In the genomic region with DNA sequence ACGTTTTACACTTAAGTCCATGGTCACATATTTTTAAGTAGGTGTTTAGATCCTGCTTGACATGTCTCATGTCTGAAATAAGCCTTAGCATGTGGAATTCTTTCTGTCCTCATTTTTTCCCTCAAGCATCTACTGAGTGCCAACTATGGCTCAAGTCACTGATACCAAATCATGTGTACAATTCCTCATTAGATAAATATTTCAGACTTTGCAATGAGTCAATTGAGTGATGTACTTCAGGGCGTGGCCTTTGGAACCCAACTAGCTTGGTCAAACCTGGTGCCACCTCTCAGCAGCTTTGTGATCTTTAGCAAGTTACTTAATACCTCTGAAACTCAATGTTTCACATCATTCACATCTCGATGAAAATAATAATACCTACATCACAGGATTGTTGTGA, we compare ENCODE assay signal across 2 cellular contexts.
TF ChIP-seq lines count a peak whose summit lies in the region.

No MANE protein-coding gene starts in this region.

TF ChIP-seq in liver, 16 proteins besides CTCF, POLR2A, EP300 and RAD21:
- no peak for TF ChIP-seq FOXA2 (IDR thresholded peaks at IDR 0.05)
- peak; percentile 24 to 43 for TF ChIP-seq HNF4A (conservative IDR thresholded peaks at IDR 0.05)
- TF ChIP-seq GABPA (IDR thresholded peaks at IDR 0.05 in 1 of 2, conservative IDR thresholded peaks at IDR 0.05 in 1 of 2): no peak
- TF ChIP-seq RXRA (IDR thresholded peaks at IDR 0.05): peak in 1 of 2 donors; percentile 14
- TF ChIP-seq, protein P1, sequence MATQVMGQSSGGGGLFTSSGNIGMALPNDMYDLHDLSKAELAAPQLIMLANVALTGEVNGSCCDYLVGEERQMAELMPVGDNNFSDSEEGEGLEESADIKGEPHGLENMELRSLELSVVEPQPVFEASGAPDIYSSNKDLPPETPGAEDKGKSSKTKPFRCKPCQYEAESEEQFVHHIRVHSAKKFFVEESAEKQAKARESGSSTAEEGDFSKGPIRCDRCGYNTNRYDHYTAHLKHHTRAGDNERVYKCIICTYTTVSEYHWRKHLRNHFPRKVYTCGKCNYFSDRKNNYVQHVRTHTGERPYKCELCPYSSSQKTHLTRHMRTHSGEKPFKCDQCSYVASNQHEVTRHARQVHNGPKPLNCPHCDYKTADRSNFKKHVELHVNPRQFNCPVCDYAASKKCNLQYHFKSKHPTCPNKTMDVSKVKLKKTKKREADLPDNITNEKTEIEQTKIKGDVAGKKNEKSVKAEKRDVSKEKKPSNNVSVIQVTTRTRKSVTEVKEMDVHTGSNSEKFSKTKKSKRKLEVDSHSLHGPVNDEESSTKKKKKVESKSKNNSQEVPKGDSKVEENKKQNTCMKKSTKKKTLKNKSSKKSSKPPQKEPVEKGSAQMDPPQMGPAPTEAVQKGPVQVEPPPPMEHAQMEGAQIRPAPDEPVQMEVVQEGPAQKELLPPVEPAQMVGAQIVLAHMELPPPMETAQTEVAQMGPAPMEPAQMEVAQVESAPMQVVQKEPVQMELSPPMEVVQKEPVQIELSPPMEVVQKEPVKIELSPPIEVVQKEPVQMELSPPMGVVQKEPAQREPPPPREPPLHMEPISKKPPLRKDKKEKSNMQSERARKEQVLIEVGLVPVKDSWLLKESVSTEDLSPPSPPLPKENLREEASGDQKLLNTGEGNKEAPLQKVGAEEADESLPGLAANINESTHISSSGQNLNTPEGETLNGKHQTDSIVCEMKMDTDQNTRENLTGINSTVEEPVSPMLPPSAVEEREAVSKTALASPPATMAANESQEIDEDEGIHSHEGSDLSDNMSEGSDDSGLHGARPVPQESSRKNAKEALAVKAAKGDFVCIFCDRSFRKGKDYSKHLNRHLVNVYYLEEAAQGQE (IDR thresholded peaks at IDR 0.05): no peak

TF ChIP-seq in HepG2, 621 proteins besides CTCF, POLR2A, EP300 and RAD21:
- TF ChIP-seq ZBTB14 (CRISPR knock-in tag; IDR thresholded peaks at IDR 0.05): no peak
- no peak for TF ChIP-seq ZNF7 (CRISPR knock-in tag; IDR thresholded peaks at IDR 0.05)
